ENCODE assay signal across 8 cellular contexts in genomic region chr14:95291859-95292542, GRCh38. TPM values are rescaled to one million over a fixed set of nuclear protein-coding genes. Genes with fewer than 3 reads are reported as not detected.
A peak's percentile ranks its signal among the peaks of the same experiment; 100 is the strongest.
DNase-seq lines count a peak whose midpoint lies in the region; ATAC-seq and TF ChIP-seq lines count a peak whose summit lies in the region.

No MANE protein-coding gene starts in this region.

- no peaks in the 10 kb centered on the region for H3K36me3 Mint-ChIP-seq in activated CD4-positive, alpha-beta T cell treated with anti-CD3 and anti-CD28 coated beads, Interleukin-2, amount 10 ng/mL, durations not matched to agents 7 days and 5 days (ENCODE audit: low read depth)

- H3K9me3 ChIP-seq in RWPE2 (ENCODE audit: severe bottlenecking): no peaks in the 10 kb centered on the region
- no peaks in the 10 kb centered on the region for H3K9me3 ChIP-seq in stomach

- POLR2A ChIA-PET in activated CD4-positive, alpha-beta T cell treated with anti-CD3 and anti-CD28 coated beads, Interleukin-2, amount 10 ng/mL, durations not matched to agents 7 days and 5 days (lab: Charles Lee): no interaction called here

- ATAC-seq in RWPE2 (ENCODE audit: low read depth) (peak; percentile 36; the same call in 1 of the 3 replicates), Right ventricle myocardium superior (ENCODE audit: poor library complexity) (peak; percentile 57), GM21528 (IDR thresholded peaks at IDR 0.05; ENCODE audit: low FRiP score, unreplicated experiment) (no peak)

- peaks cover 8% of the 10 kb centered on the region for H3K27me3 Mint-ChIP-seq in activated CD4-positive, alpha-beta T cell treated with anti-CD3 and anti-CD28 coated beads, Interleukin-2, amount 10 ng/mL, durations not matched to agents 7 days and 5 days

- H3K36me3 ChIP-seq in RWPE2 (ENCODE audit: low read depth) (no peaks in the 10 kb centered on the region; the same call in 1 of the 2 replicates), stomach (no peaks in the 10 kb centered on the region)

- H3K4me1 Mint-ChIP-seq in activated CD4-positive, alpha-beta T cell treated with anti-CD3 and anti-CD28 coated beads, Interleukin-2, amount 10 ng/mL, durations not matched to agents 7 days and 5 days: peaks cover 4% of the 10 kb centered on the region

- DNase-seq in DMS79 treated with DMSO at 0.1 percent for 48 hours (lab: John Stamatoyannopoulos, UW): peak; percentile 24
- DNase-seq in DMS79 (lab: John Stamatoyannopoulos, UW): no peak
- no peak for DNase-seq in RWPE2 (ENCODE audit: low spot score)
- DNase-seq in Right ventricle myocardium superior: peak; percentile 84
- peak; percentile 63 for DNase-seq in stomach
- DNase-seq in NCI-H187 treated with DMSO at 0.1 percent for 48 hours (lab: John Stamatoyannopoulos, UW): no peak
- no peak for DNase-seq in activated CD4-positive, alpha-beta T cell treated with anti-CD3 and anti-CD28 coated beads, Interleukin-2, amount 10 ng/mL, durations not matched to agents 7 days and 5 days

- CTCF ChIA-PET in activated CD4-positive, alpha-beta T cell treated with anti-CD3 and anti-CD28 coated beads, Interleukin-2, amount 10 ng/mL, durations not matched to agents 7 days and 5 days (lab: Charles Lee): interaction anchor here (0.8 kb wide), 1 partner anchor 13 kb away, joined by 3 read pairs; no protein-coding TSS in a partner anchor

- H3K4me3 Mint-ChIP-seq in activated CD4-positive, alpha-beta T cell treated with anti-CD3 and anti-CD28 coated beads, Interleukin-2, amount 10 ng/mL, durations not matched to agents 7 days and 5 days: no peak overlapping the region

- no peak overlapping the region for H3K27ac Mint-ChIP-seq in activated CD4-positive, alpha-beta T cell treated with anti-CD3 and anti-CD28 coated beads, Interleukin-2, amount 10 ng/mL, durations not matched to agents 7 days and 5 days

- peaks cover 20% of the 10 kb centered on the region for H3K4me1 ChIP-seq in RWPE2 (ENCODE audit: insufficient read depth, poor library complexity, severe bottlenecking)
- peaks cover 10 to 23% (median 18%) of the 10 kb centered on the region in 4 donors for H3K4me1 ChIP-seq in stomach

- H3K27me3 ChIP-seq in RWPE2 (ENCODE audit: insufficient read depth, poor library complexity, severe bottlenecking): no peaks in the 10 kb centered on the region
- H3K27me3 ChIP-seq in stomach: no peaks in the 10 kb centered on the region

- H3K9me3 Mint-ChIP-seq in activated CD4-positive, alpha-beta T cell treated with anti-CD3 and anti-CD28 coated beads, Interleukin-2, amount 10 ng/mL, durations not matched to agents 7 days and 5 days: no peaks in the 10 kb centered on the region

- TF ChIP-seq CTCF in RWPE2 (IDR thresholded peaks at IDR 0.05; ENCODE audit: poor library complexity, severe bottlenecking) (no peak), stomach (IDR thresholded peaks at IDR 0.05) (no peak)

- TF ChIP-seq EP300 in stomach (IDR thresholded peaks at IDR 0.05): no peak

- no peak overlapping the region for H3K4me3 ChIP-seq in RWPE2 (ENCODE audit: severe bottlenecking)
- no peak overlapping the region for H3K4me3 ChIP-seq in stomach

- no peak for TF ChIP-seq POLR2A in stomach (IDR thresholded peaks at IDR 0.05)

- WGBS in stomach, 5 donors: 43 to 56% (median 47%) methylated on average over 6 of the region's 6 CpGs

- intact Hi-C loops in Right ventricle myocardium superior (cut with DNase I): no loop called here
- intact Hi-C loops in stomach (cut with DNase I; ENCODE audit: low total_unique reads): no loop called here

- H3K27ac ChIP-seq in RWPE2 (ENCODE audit: poor library complexity, severe bottlenecking) (peak overlapping the region; percentile 3), stomach (peak overlapping the region in 4 of 5 donors; percentile 49 to 65 (median 61))

RNA-seq across cellular contexts. Expression of gene CLMN, which starts 27.7 kb away (rescaled TPM):
- 9.0 TPM for total RNA-seq in Right ventricle myocardium superior
- total RNA-seq in stomach: 10 to 100 TPM; 12.8 to 42.9 (median 30.1) TPM
- polyA plus RNA-seq in stomach: 1 to 10 TPM; 5.3 to 8.7 (median 6.2) TPM
- total RNA-seq in activated CD4-positive, alpha-beta T cell treated with anti-CD3 and anti-CD28 coated beads, Interleukin-2, amount 10 ng/mL, durations not matched to agents 7 days and 5 days: under 1 TPM; 0.42 to 0.94 TPM

Comparison
In these comparisons a context has a peak if more than half of its experiments do, and no peak if none do; other contexts are left out.
1. DNase-seq: peak in DMS79 treated with DMSO at 0.1 percent for 48 hours (single experiment), Right ventricle myocardium superior (single experiment) and stomach (single experiment); none in DMS79 (single experiment), RWPE2 (single experiment), NCI-H187 treated with DMSO at 0.1 percent for 48 hours (single experiment) and activated CD4-positive, alpha-beta T cell treated with anti-CD3 and anti-CD28 coated beads, Interleukin-2, amount 10 ng/mL, durations not matched to agents 7 days and 5 days (single experiment).